In genomic region chr22:19548427-19548826, GRCh38 we compare ENCODE assay signal across 6 cellular contexts. TPM values are rescaled to one million over a fixed set of nuclear protein-coding genes. Genes with fewer than 3 reads are reported as not detected.
"Had no signal": no experiment of that assay in that cellular context is flagged by ENCODE, and none has a peak within 500 bp of the region (broad histone marks: within the 10 kb centered on the region; RNA-seq: fewer than 3 reads in every experiment).

No MANE protein-coding gene starts in this region.

RNA-seq across cellular contexts. Expression of gene CLDN5, which starts 24.2 kb away (rescaled TPM):
- total RNA-seq: activated CD4-positive, alpha-beta T cell treated with anti-CD3 and anti-CD28 coated beads for 36 hours; activated CD8-positive, alpha-beta memory T cell treated with anti-CD3 and anti-CD28 coated beads, Interleukin-2, amount 10 ng/mL, durations not matched to agents 7 days and 5 days; activated CD8-positive, alpha-beta T cell treated with anti-CD3 and anti-CD28 coated beads, Interleukin-2, amount 10 ng/mL, durations not matched to agents 7 days and 5 days; activated naive CD4-positive, alpha-beta T cell treated with anti-CD3 and anti-CD28 coated beads, Interleukin-2, amount 50 U/mL, for 72 hours; activated naive CD8-positive, alpha-beta T cell treated with anti-CD3 and anti-CD28 coated beads for 36 hours; astrocyte had no signal
